ENCODE assay signal across 2 cellular contexts in the genomic region with DNA sequence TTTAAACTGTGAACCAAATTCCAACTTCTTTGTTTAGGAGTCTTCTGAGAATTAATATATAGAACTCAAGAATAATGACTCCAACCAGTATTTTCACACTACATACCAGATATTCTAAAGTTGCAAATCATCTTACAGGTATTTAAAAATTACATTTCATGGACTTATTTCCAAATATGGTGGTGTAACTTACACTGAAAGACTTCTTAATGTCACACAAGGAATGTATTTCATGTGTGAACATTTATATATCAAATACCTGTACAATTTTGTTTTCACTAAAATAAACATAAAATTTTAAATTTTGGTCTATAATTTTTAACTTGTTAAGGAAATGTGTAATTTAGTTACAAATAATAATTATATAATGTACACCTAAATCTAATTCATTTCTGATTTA.
TF ChIP-seq lines count a peak whose summit lies in the region.

No MANE protein-coding gene starts in this region.

TF ChIP-seq in K562, 482 proteins besides CTCF, POLR2A, EP300 and RAD21 (continued from another document):
- TF ChIP-seq, protein P1, sequence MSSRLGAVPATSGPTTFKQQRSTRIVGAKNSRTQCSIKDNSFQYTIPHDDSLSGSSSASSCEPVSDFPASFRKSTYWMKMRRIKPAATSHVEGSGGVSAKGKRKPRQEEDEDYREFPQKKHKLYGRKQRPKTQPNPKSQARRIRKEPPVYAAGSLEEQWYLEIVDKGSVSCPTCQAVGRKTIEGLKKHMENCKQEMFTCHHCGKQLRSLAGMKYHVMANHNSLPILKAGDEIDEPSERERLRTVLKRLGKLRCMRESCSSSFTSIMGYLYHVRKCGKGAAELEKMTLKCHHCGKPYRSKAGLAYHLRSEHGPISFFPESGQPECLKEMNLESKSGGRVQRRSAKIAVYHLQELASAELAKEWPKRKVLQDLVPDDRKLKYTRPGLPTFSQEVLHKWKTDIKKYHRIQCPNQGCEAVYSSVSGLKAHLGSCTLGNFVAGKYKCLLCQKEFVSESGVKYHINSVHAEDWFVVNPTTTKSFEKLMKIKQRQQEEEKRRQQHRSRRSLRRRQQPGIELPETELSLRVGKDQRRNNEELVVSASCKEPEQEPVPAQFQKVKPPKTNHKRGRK (tag; IDR thresholded peaks at IDR 0.05): no peak
- 0 out of 4 replicates have a peak, but pooled peaks of 1 of the 2 experiments have one; percentile 50 for TF ChIP-seq SRF (CRISPR knock-in tag; IDR thresholded peaks at IDR 0.05)
TF ChIP-seq in K562: peak in this region for 1.

TF ChIP-seq in SK-N-SH treated with all-trans-retinoic acid at 6 μM for 48 hours, 23 proteins besides CTCF, POLR2A, EP300 and RAD21 (continued from another document):
- TF ChIP-seq TSHZ2 (CRISPR knock-in tag; IDR thresholded peaks at IDR 0.05) (no peak), ARNTL (CRISPR knock-in tag; IDR thresholded peaks at IDR 0.05; ENCODE audit: borderline replicate concordance, low read depth) (no peak), OSR1 (CRISPR knock-in tag; IDR thresholded peaks at IDR 0.05) (no peak), ESRRG (CRISPR knock-in tag; IDR thresholded peaks at IDR 0.05) (no peak), ZFP30 (CRISPR knock-in tag; IDR thresholded peaks at IDR 0.05) (no peak), RARB (CRISPR knock-in tag; IDR thresholded peaks at IDR 0.05) (no peak), ZNF70 (CRISPR knock-in tag; IDR thresholded peaks at IDR 0.05) (no peak)
- TF ChIP-seq, protein P2, sequence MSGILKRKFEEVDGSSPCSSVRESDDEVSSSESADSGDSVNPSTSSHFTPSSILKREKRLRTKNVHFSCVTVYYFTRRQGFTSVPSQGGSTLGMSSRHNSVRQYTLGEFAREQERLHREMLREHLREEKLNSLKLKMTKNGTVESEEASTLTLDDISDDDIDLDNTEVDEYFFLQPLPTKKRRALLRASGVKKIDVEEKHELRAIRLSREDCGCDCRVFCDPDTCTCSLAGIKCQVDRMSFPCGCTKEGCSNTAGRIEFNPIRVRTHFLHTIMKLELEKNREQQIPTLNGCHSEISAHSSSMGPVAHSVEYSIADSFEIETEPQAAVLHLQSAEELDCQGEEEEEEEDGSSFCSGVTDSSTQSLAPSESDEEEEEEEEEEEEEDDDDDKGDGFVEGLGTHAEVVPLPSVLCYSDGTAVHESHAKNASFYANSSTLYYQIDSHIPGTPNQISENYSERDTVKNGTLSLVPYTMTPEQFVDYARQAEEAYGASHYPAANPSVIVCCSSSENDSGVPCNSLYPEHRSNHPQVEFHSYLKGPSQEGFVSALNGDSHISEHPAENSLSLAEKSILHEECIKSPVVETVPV (CRISPR knock-in tag; IDR thresholded peaks at IDR 0.05): no peak
- TF ChIP-seq, protein P3, sequence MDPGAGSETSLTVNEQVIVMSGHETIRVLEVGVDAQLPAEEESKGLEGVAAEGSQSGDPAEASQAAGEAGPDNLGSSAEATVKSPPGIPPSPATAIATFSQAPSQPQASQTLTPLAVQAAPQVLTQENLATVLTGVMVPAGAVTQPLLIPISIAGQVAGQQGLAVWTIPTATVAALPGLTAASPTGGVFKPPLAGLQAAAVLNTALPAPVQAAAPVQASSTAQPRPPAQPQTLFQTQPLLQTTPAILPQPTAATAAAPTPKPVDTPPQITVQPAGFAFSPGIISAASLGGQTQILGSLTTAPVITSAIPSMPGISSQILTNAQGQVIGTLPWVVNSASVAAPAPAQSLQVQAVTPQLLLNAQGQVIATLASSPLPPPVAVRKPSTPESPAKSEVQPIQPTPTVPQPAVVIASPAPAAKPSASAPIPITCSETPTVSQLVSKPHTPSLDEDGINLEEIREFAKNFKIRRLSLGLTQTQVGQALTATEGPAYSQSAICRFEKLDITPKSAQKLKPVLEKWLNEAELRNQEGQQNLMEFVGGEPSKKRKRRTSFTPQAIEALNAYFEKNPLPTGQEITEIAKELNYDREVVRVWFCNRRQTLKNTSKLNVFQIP (CRISPR knock-in tag; IDR thresholded peaks at IDR 0.05; ENCODE audit: borderline replicate concordance, low read depth): no peak
